In the genomic region with DNA sequence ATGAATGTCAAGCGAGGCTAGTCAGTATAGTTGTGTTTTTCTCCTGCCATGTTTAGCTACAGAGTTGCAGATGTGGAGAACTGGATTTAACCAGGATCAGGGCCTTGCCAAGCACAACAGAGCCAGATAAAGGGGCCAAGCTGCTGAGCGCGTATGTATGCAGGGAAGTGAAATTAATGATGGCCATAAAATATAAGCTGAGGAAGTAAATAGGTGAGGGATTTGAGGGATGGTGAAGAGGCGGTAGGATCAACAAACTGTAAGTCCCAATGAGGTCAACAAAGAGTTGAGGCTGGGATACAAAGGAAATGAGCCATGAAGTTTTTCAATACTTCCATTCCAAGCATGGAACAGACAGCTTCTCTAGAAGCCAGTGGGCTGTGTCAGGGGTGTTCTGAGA, we compare ENCODE assay signal across 30 cellular contexts. TPM values are rescaled to one million over a fixed set of nuclear protein-coding genes. Genes with fewer than 3 reads are reported as not detected.
"Had no signal": no experiment of that assay in that cellular context is flagged by ENCODE, and none has a peak within 500 bp of the region (broad histone marks: within the 10 kb centered on the region; RNA-seq: fewer than 3 reads in every experiment).

No MANE protein-coding gene starts in this region.

- H3K9me3 Mint-ChIP-seq: dendritic cell treated with granulocyte-macrophage colony-stimulating factor and Interleukin-4, amounts not matched to agents 40 ng/mL and 50 ng/mL, for 4 days; mesothelial cell of epicardium; naive B cell; natural killer cell treated with Interleukin-12 subunit alpha and Interleukin-12 subunit beta and Interleukin-15 and Interleukin-18, amount 100 ng/mL, for 72 hours; neural crest cell; stimulated activated naive B cell treated with anti-CD40 and anti-IgM and Interleukin-4, amounts not matched to agents 10 μg/mL and 1 μg/mL and 100 μg/mL, for 72 hours; stimulated activated naive CD8-positive, alpha-beta T cell treated with anti-CD3 and anti-CD28 coated beads, Interleukin-15, amount 100 ng/mL, for 72 hours; type B pancreatic cell had no signal

- DNase-seq: effector memory CD4-positive, alpha-beta T cell; foreskin keratinocyte; heart left ventricle; kidney; left cardiac atrium; left lung; mesenchymal stem cell; mucosa of descending colon; naive B cell; pancreas; retina; right lobe of liver; small intestine; stimulated activated CD4-positive, alpha-beta T cell treated with anti-CD3 and anti-CD28 coated beads, Interleukin-15, amount 100 ng/mL, for 24 hours; stimulated activated CD4-positive, alpha-beta T cell treated with anti-CD3 and anti-CD28 coated beads, Interleukin-2, amount 100 ng/mL, for 48 hours; stimulated activated naive B cell treated with anti-CD40 and anti-IgM and Interleukin-4, amounts not matched to agents 10 μg/mL and 1 μg/mL and 100 μg/mL, for 72 hours; stimulated activated naive CD8-positive, alpha-beta T cell treated with anti-CD3 and anti-CD28 coated beads, Interleukin-15, amount 100 ng/mL, for 72 hours; tibial artery had no signal

- H3K27me3 ChIP-seq: esophagus muscularis mucosa, gastroesophageal sphincter, hepatocyte, left lung, pancreas, right lobe of liver, tibial artery had no signal

- H3K36me3 Mint-ChIP-seq: mesothelial cell of epicardium; naive B cell; natural killer cell treated with Interleukin-12 subunit alpha and Interleukin-12 subunit beta and Interleukin-15 and Interleukin-18, amount 100 ng/mL, for 72 hours; stimulated activated naive B cell treated with anti-CD40 and anti-IgM and Interleukin-4, amounts not matched to agents 10 μg/mL and 1 μg/mL and 100 μg/mL, for 72 hours; type B pancreatic cell had no signal

- ATAC-seq: foreskin keratinocyte; gastroesophageal sphincter; heart left ventricle; left cardiac atrium; left lung; mucosa of descending colon; natural killer cell treated with Interleukin-12 subunit alpha and Interleukin-12 subunit beta and Interleukin-15 and Interleukin-18, amount 100 ng/mL, for 72 hours; pancreas; right lobe of liver; stimulated activated naive B cell treated with anti-CD40 and anti-IgM and Interleukin-4, amounts not matched to agents 10 μg/mL and 1 μg/mL and 100 μg/mL, for 72 hours; stimulated activated naive CD8-positive, alpha-beta T cell treated with anti-CD3 and anti-CD28 coated beads, Interleukin-15, amount 100 ng/mL, for 72 hours had no signal

- H3K4me1 Mint-ChIP-seq: naive B cell; stimulated activated naive B cell treated with anti-CD40 and anti-IgM and Interleukin-4, amounts not matched to agents 10 μg/mL and 1 μg/mL and 100 μg/mL, for 72 hours; stimulated activated naive CD8-positive, alpha-beta T cell treated with anti-CD3 and anti-CD28 coated beads, Interleukin-15, amount 100 ng/mL, for 72 hours had no signal

- H3K4me3 Mint-ChIP-seq: dendritic cell treated with granulocyte-macrophage colony-stimulating factor and Interleukin-4, amounts not matched to agents 40 ng/mL and 50 ng/mL, for 4 days; mesothelial cell of epicardium; naive B cell; natural killer cell treated with Interleukin-12 subunit alpha and Interleukin-12 subunit beta and Interleukin-15 and Interleukin-18, amount 100 ng/mL, for 72 hours; neural crest cell; stimulated activated naive B cell treated with anti-CD40 and anti-IgM and Interleukin-4, amounts not matched to agents 10 μg/mL and 1 μg/mL and 100 μg/mL, for 72 hours; stimulated activated naive CD8-positive, alpha-beta T cell treated with anti-CD3 and anti-CD28 coated beads, Interleukin-15, amount 100 ng/mL, for 72 hours; type B pancreatic cell had no signal

- H3K27me3 Mint-ChIP-seq: type B pancreatic cell had no signal

- H3K27ac Mint-ChIP-seq: dendritic cell treated with granulocyte-macrophage colony-stimulating factor and Interleukin-4, amounts not matched to agents 40 ng/mL and 50 ng/mL, for 4 days; mesothelial cell of epicardium; naive B cell; natural killer cell treated with Interleukin-12 subunit alpha and Interleukin-12 subunit beta and Interleukin-15 and Interleukin-18, amount 100 ng/mL, for 72 hours; stimulated activated naive B cell treated with anti-CD40 and anti-IgM and Interleukin-4, amounts not matched to agents 10 μg/mL and 1 μg/mL and 100 μg/mL, for 72 hours; stimulated activated naive CD8-positive, alpha-beta T cell treated with anti-CD3 and anti-CD28 coated beads, Interleukin-15, amount 100 ng/mL, for 72 hours; type B pancreatic cell had no signal

- H3K27ac ChIP-seq: esophagus muscularis mucosa, foreskin keratinocyte, gastroesophageal sphincter, heart left ventricle, hepatocyte, left lung, neutrophil, pancreas, right lobe of liver, tibial artery had no signal

- H3K4me3 ChIP-seq: esophagus muscularis mucosa, gastroesophageal sphincter, heart left ventricle, hepatocyte, left lung, mucosa of descending colon, pancreas, right lobe of liver, tibial artery had no signal

RNA-seq across cellular contexts. Expression of gene LRP2, which starts 10.6 kb away (rescaled TPM):
- total RNA-seq: endothelial cell of umbilical vein, esophagus muscularis mucosa, foreskin keratinocyte, gastroesophageal sphincter, lung microvascular endothelial cell, posterior vena cava had no signal
